In the genomic region with DNA sequence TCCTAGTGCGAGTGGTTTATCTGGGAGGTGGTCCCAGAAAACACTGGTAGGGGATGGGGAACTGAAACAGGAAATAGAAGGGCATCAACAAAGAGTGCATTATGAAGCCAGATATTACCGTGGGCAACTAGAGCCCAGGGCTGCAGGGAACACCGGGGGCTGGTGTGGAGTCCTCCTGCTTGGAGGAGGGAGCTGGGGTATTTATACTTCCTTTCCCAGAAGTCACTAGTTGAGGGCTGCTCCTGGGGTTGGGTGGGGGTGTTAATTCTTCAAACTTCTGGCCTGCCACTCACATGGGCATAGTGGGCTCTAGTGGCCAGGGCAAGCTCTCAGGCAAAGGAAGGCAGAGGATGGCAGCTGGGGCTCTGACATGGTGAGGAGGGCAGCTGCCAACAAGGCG, we compare ENCODE assay signal across 21 cellular contexts.
"Had no signal": no experiment of that assay in that cellular context is flagged by ENCODE, and none has a peak within 500 bp of the region (broad histone marks: within the 10 kb centered on the region; RNA-seq: fewer than 3 reads in every experiment).

No MANE protein-coding gene starts in this region.

- DNase-seq: activated CD4-positive, alpha-beta T cell treated with anti-CD3 and anti-CD28 coated beads, Interleukin-2, amount 10 ng/mL, durations not matched to agents 7 days and 5 days; activated CD8-positive, alpha-beta memory T cell treated with anti-CD3 and anti-CD28 coated beads for 24 hours; activated CD8-positive, alpha-beta memory T cell treated with anti-CD3 and anti-CD28 coated beads, Interleukin-2, amount 50 U/mL, for 48 hours; activated gamma-delta T cell treated with Interleukin-2 at 50 U/mL for 16 hours; erythroblast; foreskin melanocyte; glutamatergic neuron; hippocampal formation; left cardiac atrium; mesendoderm; nucleus accumbens; retina; stimulated activated CD8-positive, alpha-beta memory T cell treated with anti-CD3 and anti-CD28 coated beads, Interleukin-4, amount 100 ng/mL, for 48 hours; stimulated activated naive CD8-positive, alpha-beta T cell treated with anti-CD3 and anti-CD28 coated beads, Interleukin-15, Interleukin-2, amounts not matched to agents 100 U/mL and 50 U/mL, for 24 hours; substantia nigra; T-helper 1 cell; tibial artery had no signal

- H3K27me3 ChIP-seq: ascending aorta had no signal

- H3K36me3 ChIP-seq: ascending aorta, tibial artery had no signal

- H3K27ac Mint-ChIP-seq: activated CD4-positive, alpha-beta T cell treated with anti-CD3 and anti-CD28 coated beads, Interleukin-2, amount 10 ng/mL, durations not matched to agents 7 days and 5 days; nephron had no signal

- H3K4me1 ChIP-seq: ascending aorta, tibial artery had no signal

- H3K4me3 ChIP-seq: ascending aorta, coronary artery, tibial artery had no signal

- H3K27ac ChIP-seq: ascending aorta, coronary artery, tibial artery had no signal

- H3K9me3 ChIP-seq: ascending aorta, tibial artery had no signal

- H3K9me3 Mint-ChIP-seq: activated CD4-positive, alpha-beta T cell treated with anti-CD3 and anti-CD28 coated beads, Interleukin-2, amount 10 ng/mL, durations not matched to agents 7 days and 5 days; nephron had no signal

- H3K4me3 Mint-ChIP-seq: activated CD4-positive, alpha-beta T cell treated with anti-CD3 and anti-CD28 coated beads, Interleukin-2, amount 10 ng/mL, durations not matched to agents 7 days and 5 days; nephron had no signal

- ATAC-seq: activated CD4-positive, CD25-positive, alpha-beta regulatory T cell treated with anti-CD3 and anti-CD28 coated beads, Interleukin-2, amount 50 U/mL, for 24 hours; left cardiac atrium; stimulated activated naive CD8-positive, alpha-beta T cell treated with anti-CD3 and anti-CD28 coated beads, Interleukin-15, Interleukin-2, amounts not matched to agents 100 U/mL and 50 U/mL, for 24 hours had no signal

- H3K4me1 Mint-ChIP-seq: nephron had no signal

- H3K27me3 Mint-ChIP-seq: activated CD4-positive, alpha-beta T cell treated with anti-CD3 and anti-CD28 coated beads, Interleukin-2, amount 10 ng/mL, durations not matched to agents 7 days and 5 days had no signal
